Comparison of ENCODE assay signal across 8 cellular contexts in the genomic region with DNA sequence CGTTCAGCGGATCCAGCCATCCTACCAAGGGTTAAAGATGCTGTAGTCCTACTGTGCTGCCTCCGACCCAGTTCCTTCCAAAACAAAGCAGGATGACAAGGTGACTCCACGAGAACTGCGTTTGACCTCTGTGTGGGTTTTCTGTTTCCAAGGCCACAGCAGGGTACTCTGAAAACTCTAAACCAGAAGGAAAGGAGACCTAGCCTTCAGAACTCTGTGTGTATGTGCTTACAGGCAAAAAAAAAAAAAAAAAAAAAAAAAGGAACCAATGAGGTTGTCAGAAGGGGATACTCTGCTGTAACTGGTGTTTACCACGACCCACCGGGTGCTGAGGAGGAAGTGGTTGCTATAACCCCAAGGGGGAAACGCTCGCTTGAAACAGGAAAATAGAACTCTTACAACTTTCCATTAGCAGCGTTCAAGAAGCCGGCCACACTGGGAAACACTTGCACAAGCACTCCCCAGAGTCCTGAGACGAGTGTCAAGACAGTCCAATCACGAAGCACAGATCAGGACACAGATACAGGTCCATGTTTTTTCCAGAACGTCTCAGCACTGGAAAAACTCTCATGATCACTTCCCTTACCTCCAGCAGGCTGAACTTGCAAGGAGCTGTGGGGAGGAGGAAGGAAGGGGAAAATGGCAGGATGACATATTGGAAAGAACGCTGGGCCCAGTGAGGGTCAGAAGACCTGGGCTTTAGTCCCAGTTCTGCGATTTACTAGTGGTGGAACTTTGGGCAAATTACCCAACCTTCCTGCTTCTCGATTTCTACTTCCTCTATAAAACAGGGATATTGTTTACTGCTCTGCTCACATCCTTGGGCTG.
DNase-seq lines count a peak whose midpoint lies in the region; ATAC-seq lines count a peak whose summit lies in the region.

No MANE protein-coding gene starts in this region.

- H3K4me3 ChIP-seq in subcutaneous abdominal adipose tissue (ENCODE audit: low read depth in 1 of 5, low read length in 5 of 5), result peak overlapping the region; percentile 5 to 44 (median 30)

- intact Hi-C loops in activated naive CD4-positive, alpha-beta T cell treated with anti-CD3 and anti-CD28 coated beads for 36 hours (cut with micrococcal nuclease), result loop anchor here (1.0 kb wide), 1 partner anchor 64 kb away; the partner anchor contains the start of gene ITPKB

- peak overlapping the region; percentile 59 for H3K4me3 Mint-ChIP-seq in activated naive CD4-positive, alpha-beta T cell treated with anti-CD3 and anti-CD28 coated beads for 36 hours

- peak overlapping the region; percentile 92 for H3K27ac Mint-ChIP-seq in activated naive CD4-positive, alpha-beta T cell treated with anti-CD3 and anti-CD28 coated beads for 36 hours

- H3K27ac ChIP-seq in subcutaneous abdominal adipose tissue (ENCODE audit: low read depth, low read length), result peak overlapping the region; percentile 97

- H3K36me3 Mint-ChIP-seq in activated naive CD4-positive, alpha-beta T cell treated with anti-CD3 and anti-CD28 coated beads for 36 hours (ENCODE audit: low read depth), result peaks cover 14% of the 10 kb centered on the region

- peak; percentile 71 for ATAC-seq in GM18498 (IDR thresholded peaks at IDR 0.05; ENCODE audit: unreplicated experiment)
- ATAC-seq in HG02623 (IDR thresholded peaks at IDR 0.05; ENCODE audit: unreplicated experiment), result peak; percentile 72

- H3K36me3 ChIP-seq in subcutaneous abdominal adipose tissue (ENCODE audit: control insufficient read depth in 5 of 5, insufficient read depth in 5 of 5, low read length in 5 of 5), result no peaks in the 10 kb centered on the region

- CTCF ChIA-PET in activated naive CD4-positive, alpha-beta T cell treated with anti-CD3 and anti-CD28 coated beads for 36 hours (lab: Charles Lee), result interaction anchor here (2.5 kb wide), 1 partner anchor 21 kb away, joined by 5 read pairs; no protein-coding TSS in a partner anchor

- H3K27me3 ChIP-seq in subcutaneous abdominal adipose tissue (ENCODE audit: control insufficient read depth in 5 of 5, insufficient read depth in 4 of 5, low read length in 5 of 5), result no peaks in the 10 kb centered on the region

- peak overlapping the region in 3 of 5 donors; percentile 44 to 63 (median 62) for H3K9ac ChIP-seq in subcutaneous abdominal adipose tissue (ENCODE audit: low read length in 5 of 5)

- peaks cover 93% of the 10 kb centered on the region for H3K4me1 Mint-ChIP-seq in activated naive CD4-positive, alpha-beta T cell treated with anti-CD3 and anti-CD28 coated beads for 36 hours (ENCODE audit: low read depth)

- peaks cover 29 to 97% (median 68%) of the 10 kb centered on the region in 5 donors for H3K4me1 ChIP-seq in subcutaneous abdominal adipose tissue (ENCODE audit: control insufficient read depth in 5 of 5, insufficient read depth in 5 of 5, low read length in 5 of 5)

- no peaks in the 10 kb centered on the region for H3K27me3 Mint-ChIP-seq in activated naive CD4-positive, alpha-beta T cell treated with anti-CD3 and anti-CD28 coated beads for 36 hours (ENCODE audit: low read depth)

- DNase-seq in NOMO-1 treated with dmso at 0.1 percent for 144 hours (lab: John Stamatoyannopoulos, UW; ENCODE audit: unreplicated experiment) (peak; percentile 85), lung microvascular endothelial cell (ENCODE audit: low read depth in 2 of 2) (peak; percentile 27 to 60), cerebellum (ENCODE audit: low spot score) (no peak), D341Med (ENCODE audit: low spot score) (no peak)
- DNase-seq in activated naive CD4-positive, alpha-beta T cell treated with anti-CD3 and anti-CD28 coated beads for 36 hours, result peak; percentile 81

- no peaks in the 10 kb centered on the region for H3K9me3 ChIP-seq in subcutaneous abdominal adipose tissue (ENCODE audit: control insufficient read depth in 5 of 5, low read length in 5 of 5)

- H3K9me3 Mint-ChIP-seq in activated naive CD4-positive, alpha-beta T cell treated with anti-CD3 and anti-CD28 coated beads for 36 hours, result no peaks in the 10 kb centered on the region

Comparison
In these comparisons a context has a peak if more than half of its experiments do, and no peak if none do; other contexts are left out.
1. DNase-seq: peak in NOMO-1 treated with dmso at 0.1 percent for 144 hours (single experiment), activated naive CD4-positive, alpha-beta T cell treated with anti-CD3 and anti-CD28 coated beads for 36 hours (single experiment) and lung microvascular endothelial cell (2 of 2); none in cerebellum (single experiment) and D341Med (single experiment).